ENCODE assay signal across 2 cellular contexts in genomic region chr5:116666901-116667300, GRCh38.
TF ChIP-seq lines count a peak whose summit lies in the region.

No MANE protein-coding gene starts in this region.

TF ChIP-seq in GM23338, 12 proteins besides CTCF, POLR2A, EP300 and RAD21:
- TF ChIP-seq ZNF331 (CRISPR knock-in tag; IDR thresholded peaks at IDR 0.05; ENCODE audit: low read depth) (no peak), CREB1 (CRISPR knock-in tag; IDR thresholded peaks at IDR 0.05; ENCODE audit: low read depth) (no peak), POLR2AphosphoS5 (IDR thresholded peaks at IDR 0.05; ENCODE audit: low read depth) (no peak), ZNF114 (CRISPR knock-in tag; IDR thresholded peaks at IDR 0.05) (no peak), ETS1 (IDR thresholded peaks at IDR 0.05) (no peak), NANOG (IDR thresholded peaks at IDR 0.05; ENCODE audit: borderline replicate concordance) (no peak), EZH2phosphoT487 (IDR thresholded peaks at IDR 0.05; ENCODE audit: unreplicated experiment) (no peak), EZH2 (IDR thresholded peaks at IDR 0.05; ENCODE audit: low read depth, unreplicated experiment) (no peak), STAT1 (IDR thresholded peaks at IDR 0.05; ENCODE audit: unreplicated experiment) (no peak), JUNB (IDR thresholded peaks at IDR 0.05; ENCODE audit: unreplicated experiment) (no peak)
- TF ChIP-seq, protein P1, sequence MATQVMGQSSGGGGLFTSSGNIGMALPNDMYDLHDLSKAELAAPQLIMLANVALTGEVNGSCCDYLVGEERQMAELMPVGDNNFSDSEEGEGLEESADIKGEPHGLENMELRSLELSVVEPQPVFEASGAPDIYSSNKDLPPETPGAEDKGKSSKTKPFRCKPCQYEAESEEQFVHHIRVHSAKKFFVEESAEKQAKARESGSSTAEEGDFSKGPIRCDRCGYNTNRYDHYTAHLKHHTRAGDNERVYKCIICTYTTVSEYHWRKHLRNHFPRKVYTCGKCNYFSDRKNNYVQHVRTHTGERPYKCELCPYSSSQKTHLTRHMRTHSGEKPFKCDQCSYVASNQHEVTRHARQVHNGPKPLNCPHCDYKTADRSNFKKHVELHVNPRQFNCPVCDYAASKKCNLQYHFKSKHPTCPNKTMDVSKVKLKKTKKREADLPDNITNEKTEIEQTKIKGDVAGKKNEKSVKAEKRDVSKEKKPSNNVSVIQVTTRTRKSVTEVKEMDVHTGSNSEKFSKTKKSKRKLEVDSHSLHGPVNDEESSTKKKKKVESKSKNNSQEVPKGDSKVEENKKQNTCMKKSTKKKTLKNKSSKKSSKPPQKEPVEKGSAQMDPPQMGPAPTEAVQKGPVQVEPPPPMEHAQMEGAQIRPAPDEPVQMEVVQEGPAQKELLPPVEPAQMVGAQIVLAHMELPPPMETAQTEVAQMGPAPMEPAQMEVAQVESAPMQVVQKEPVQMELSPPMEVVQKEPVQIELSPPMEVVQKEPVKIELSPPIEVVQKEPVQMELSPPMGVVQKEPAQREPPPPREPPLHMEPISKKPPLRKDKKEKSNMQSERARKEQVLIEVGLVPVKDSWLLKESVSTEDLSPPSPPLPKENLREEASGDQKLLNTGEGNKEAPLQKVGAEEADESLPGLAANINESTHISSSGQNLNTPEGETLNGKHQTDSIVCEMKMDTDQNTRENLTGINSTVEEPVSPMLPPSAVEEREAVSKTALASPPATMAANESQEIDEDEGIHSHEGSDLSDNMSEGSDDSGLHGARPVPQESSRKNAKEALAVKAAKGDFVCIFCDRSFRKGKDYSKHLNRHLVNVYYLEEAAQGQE (IDR thresholded peaks at IDR 0.05; ENCODE audit: unreplicated experiment), result no peak
- TF ChIP-seq, protein P2, sequence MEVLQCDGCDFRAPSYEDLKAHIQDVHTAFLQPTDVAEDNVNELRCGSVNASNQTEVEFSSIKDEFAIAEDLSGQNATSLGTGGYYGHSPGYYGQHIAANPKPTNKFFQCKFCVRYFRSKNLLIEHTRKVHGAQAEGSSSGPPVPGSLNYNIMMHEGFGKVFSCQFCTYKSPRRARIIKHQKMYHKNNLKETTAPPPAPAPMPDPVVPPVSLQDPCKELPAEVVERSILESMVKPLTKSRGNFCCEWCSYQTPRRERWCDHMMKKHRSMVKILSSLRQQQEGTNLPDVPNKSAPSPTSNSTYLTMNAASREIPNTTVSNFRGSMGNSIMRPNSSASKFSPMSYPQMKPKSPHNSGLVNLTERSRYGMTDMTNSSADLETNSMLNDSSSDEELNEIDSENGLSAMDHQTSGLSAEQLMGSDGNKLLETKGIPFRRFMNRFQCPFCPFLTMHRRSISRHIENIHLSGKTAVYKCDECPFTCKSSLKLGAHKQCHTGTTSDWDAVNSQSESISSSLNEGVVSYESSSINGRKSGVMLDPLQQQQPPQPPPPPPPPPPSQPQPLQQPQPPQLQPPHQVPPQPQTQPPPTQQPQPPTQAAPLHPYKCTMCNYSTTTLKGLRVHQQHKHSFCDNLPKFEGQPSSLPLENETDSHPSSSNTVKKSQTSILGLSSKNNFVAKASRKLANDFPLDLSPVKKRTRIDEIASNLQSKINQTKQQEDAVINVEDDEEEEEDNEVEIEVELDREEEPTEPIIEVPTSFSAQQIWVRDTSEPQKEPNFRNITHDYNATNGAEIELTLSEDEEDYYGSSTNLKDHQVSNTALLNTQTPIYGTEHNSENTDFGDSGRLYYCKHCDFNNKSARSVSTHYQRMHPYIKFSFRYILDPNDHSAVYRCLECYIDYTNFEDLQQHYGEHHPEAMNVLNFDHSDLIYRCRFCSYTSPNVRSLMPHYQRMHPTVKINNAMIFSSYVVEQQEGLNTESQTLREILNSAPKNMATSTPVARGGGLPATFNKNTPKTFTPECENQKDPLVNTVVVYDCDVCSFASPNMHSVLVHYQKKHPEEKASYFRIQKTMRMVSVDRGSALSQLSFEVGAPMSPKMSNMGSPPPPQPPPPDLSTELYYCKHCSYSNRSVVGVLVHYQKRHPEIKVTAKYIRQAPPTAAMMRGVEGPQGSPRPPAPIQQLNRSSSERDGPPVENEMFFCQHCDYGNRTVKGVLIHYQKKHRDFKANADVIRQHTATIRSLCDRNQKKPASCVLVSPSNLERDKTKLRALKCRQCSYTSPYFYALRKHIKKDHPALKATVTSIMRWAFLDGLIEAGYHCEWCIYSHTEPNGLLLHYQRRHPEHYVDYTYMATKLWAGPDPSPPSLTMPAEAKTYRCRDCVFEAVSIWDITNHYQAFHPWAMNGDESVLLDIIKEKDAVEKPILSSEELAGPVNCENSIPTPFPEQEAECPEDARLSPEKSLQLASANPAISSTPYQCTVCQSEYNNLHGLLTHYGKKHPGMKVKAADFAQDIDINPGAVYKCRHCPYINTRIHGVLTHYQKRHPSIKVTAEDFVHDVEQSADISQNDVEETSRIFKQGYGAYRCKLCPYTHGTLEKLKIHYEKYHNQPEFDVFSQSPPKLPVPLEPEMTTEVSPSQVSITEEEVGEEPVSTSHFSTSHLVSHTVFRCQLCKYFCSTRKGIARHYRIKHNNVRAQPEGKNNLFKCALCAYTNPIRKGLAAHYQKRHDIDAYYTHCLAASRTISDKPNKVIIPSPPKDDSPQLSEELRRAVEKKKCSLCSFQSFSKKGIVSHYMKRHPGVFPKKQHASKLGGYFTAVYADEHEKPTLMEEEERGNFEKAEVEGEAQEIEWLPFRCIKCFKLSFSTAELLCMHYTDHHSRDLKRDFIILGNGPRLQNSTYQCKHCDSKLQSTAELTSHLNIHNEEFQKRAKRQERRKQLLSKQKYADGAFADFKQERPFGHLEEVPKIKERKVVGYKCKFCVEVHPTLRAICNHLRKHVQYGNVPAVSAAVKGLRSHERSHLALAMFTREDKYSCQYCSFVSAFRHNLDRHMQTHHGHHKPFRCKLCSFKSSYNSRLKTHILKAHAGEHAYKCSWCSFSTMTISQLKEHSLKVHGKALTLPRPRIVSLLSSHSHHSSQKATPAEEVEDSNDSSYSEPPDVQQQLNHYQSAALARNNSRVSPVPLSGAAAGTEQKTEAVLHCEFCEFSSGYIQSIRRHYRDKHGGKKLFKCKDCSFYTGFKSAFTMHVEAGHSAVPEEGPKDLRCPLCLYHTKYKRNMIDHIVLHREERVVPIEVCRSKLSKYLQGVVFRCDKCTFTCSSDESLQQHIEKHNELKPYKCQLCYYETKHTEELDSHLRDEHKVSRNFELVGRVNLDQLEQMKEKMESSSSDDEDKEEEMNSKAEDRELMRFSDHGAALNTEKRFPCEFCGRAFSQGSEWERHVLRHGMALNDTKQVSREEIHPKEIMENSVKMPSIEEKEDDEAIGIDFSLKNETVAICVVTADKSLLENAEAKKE (CRISPR knock-in tag; IDR thresholded peaks at IDR 0.05), result no peak

TF ChIP-seq in H1, 55 proteins besides CTCF, POLR2A, EP300 and RAD21:
- TF ChIP-seq TAF7 (optimal IDR thresholded peaks at IDR 0.05; ENCODE audit: borderline replicate concordance, low read depth, low read length) (no peak), NRF1 (IDR thresholded peaks at IDR 0.05; ENCODE audit: low read depth, low read length) (no peak), TBP (IDR thresholded peaks at IDR 0.05; ENCODE audit: low read depth, low read length) (no peak), ASH2L (IDR thresholded peaks at IDR 0.05; ENCODE audit: low read length) (no peak), CEBPB (IDR thresholded peaks at IDR 0.05; ENCODE audit: low read depth, low read length) (no peak)
